Comparison of ENCODE assay signal across 1 cellular context in the genomic region with DNA sequence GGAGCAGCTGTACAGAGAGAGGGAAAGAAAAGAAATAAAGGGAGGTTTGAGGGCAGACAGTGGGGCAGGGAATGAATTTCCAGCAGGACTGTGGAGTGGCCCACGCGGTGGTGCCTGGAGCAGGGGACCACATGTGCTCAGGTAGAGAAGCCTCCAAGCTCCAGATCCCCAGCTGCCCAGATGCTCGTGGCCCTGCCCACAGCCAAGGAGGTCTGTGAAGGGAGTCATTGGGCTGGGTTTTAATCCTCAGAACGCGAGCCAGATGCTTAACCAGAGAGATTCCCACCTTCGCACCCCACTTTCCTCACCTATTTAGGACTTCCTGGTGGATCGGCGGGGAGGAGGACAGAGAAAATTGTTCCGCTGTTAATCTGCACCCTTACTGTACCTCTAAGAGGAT.
TF ChIP-seq lines count a peak whose summit lies in the region.

No MANE protein-coding gene starts in this region.

TF ChIP-seq in SK-N-SH, 30 proteins besides CTCF, POLR2A, EP300 and RAD21 (continued from another document):
- TF ChIP-seq, protein P1, sequence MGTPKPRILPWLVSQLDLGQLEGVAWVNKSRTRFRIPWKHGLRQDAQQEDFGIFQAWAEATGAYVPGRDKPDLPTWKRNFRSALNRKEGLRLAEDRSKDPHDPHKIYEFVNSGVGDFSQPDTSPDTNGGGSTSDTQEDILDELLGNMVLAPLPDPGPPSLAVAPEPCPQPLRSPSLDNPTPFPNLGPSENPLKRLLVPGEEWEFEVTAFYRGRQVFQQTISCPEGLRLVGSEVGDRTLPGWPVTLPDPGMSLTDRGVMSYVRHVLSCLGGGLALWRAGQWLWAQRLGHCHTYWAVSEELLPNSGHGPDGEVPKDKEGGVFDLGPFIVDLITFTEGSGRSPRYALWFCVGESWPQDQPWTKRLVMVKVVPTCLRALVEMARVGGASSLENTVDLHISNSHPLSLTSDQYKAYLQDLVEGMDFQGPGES (IDR thresholded peaks at IDR 0.05; ENCODE audit: low read depth, low read length), result no peak
- no peak for TF ChIP-seq NFIC (IDR thresholded peaks at IDR 0.05; ENCODE audit: borderline replicate concordance)
